27 cellular contexts compared by ENCODE assay signal in genomic region chr11:130644187-130644586, GRCh38.
DNase-seq lines count a peak whose midpoint lies in the region; ATAC-seq and TF ChIP-seq lines count a peak whose summit lies in the region.
"Had no signal": no experiment of that assay in that cellular context is flagged by ENCODE, and none has a peak within 500 bp of the region (broad histone marks: within the 10 kb centered on the region; RNA-seq: fewer than 3 reads in every experiment).

No MANE protein-coding gene starts in this region.

- WGBS in mesenchymal stem cell, result 44% methylated on average over 11 of the region's 11 CpGs

- H3K18ac ChIP-seq in mesenchymal stem cell (ENCODE audit: low read depth in 1 of 2, low read length in 2 of 2), result peak overlapping the region; percentile 4 to 5

- H3K27ac Mint-ChIP-seq in MCF 10A (ENCODE audit: low read depth, unreplicated experiment) (no peak overlapping the region), type B pancreatic cell (no peak overlapping the region)
- H3K27ac Mint-ChIP-seq: activated CD4-positive, alpha-beta T cell treated with anti-CD3 and anti-CD28 coated beads, Interleukin-2, amount 10 ng/mL, durations not matched to agents 7 days and 5 days; T-cell had no signal

- H3K23ac ChIP-seq in mesenchymal stem cell (ENCODE audit: low read length in 2 of 2), result no peak overlapping the region

- H3K4ac ChIP-seq in mesenchymal stem cell (ENCODE audit: low read depth in 1 of 2, low read length in 2 of 2), result no peak overlapping the region

- H2BK15ac ChIP-seq in mesenchymal stem cell (ENCODE audit: low read depth, poor library complexity, severe bottlenecking), result no peak overlapping the region

- TF ChIP-seq POLR2A in breast epithelium (IDR thresholded peaks at IDR 0.05), result no peak

- no peak overlapping the region for H2AK5ac ChIP-seq in mesenchymal stem cell (ENCODE audit: low read length, severe bottlenecking)

- H3K27ac ChIP-seq in breast epithelium (peak overlapping the region; percentile 32 to 46), foreskin keratinocyte (no peak overlapping the region), mesenchymal stem cell (ENCODE audit: low read length, poor library complexity, severe bottlenecking) (no peak overlapping the region), brain microvascular endothelial cell (no peak overlapping the region)
- H3K27ac ChIP-seq: cardiac muscle cell, epithelial cell of prostate, vagina had no signal

- peaks cover 0 to 4% of the 10 kb centered on the region in 2 donors for H3K4me1 ChIP-seq in breast epithelium
- peaks cover 10% of the 10 kb centered on the region for H3K4me1 ChIP-seq in foreskin keratinocyte
- H3K4me1 ChIP-seq in mesenchymal stem cell (ENCODE audit: control insufficient read depth, insufficient read depth, low read depth, low read length), result peaks cover 3% of the 10 kb centered on the region

- TF ChIP-seq CTCF in breast epithelium (IDR thresholded peaks at IDR 0.05) (no peak), MCF 10A (IDR thresholded peaks at IDR 0.05; ENCODE audit: unreplicated experiment) (no peak), foreskin keratinocyte (conservative IDR thresholded peaks at IDR 0.05) (no peak), type B pancreatic cell (conservative IDR thresholded peaks at IDR 0.05) (no peak), brain microvascular endothelial cell (IDR thresholded peaks at IDR 0.05; ENCODE audit: low read depth, low read length, missing control alignments) (no peak)

- no peak overlapping the region for H2BK5ac ChIP-seq in mesenchymal stem cell (ENCODE audit: low read depth, low read length, poor library complexity, severe bottlenecking)

- H3K4me3 Mint-ChIP-seq in MCF 10A (ENCODE audit: unreplicated experiment) (no peak overlapping the region), type B pancreatic cell (no peak overlapping the region)
- H3K4me3 Mint-ChIP-seq: activated CD4-positive, alpha-beta T cell treated with anti-CD3 and anti-CD28 coated beads, Interleukin-2, amount 10 ng/mL, durations not matched to agents 7 days and 5 days; T-cell had no signal

- no peak overlapping the region for H3K4me2 ChIP-seq in mesenchymal stem cell (ENCODE audit: low read length, poor library complexity, severe bottlenecking)

- BruUV-seq in MCF 10A (replicated peaks; lab: Mats Ljungman, UMichigan), result no TSS peak

- H3K36me3 ChIP-seq in breast epithelium, result no peaks in the 10 kb centered on the region
- H3K36me3 ChIP-seq in mesenchymal stem cell (ENCODE audit: control insufficient read depth in 1 of 2, insufficient read depth in 2 of 2, low read depth in 1 of 2, low read length in 2 of 2), result no peaks in the 10 kb centered on the region
- H3K36me3 ChIP-seq in brain microvascular endothelial cell (replicated peaks), result no peaks in the 10 kb centered on the region
- H3K36me3 ChIP-seq: cardiac muscle cell, gastroesophageal sphincter, vagina had no signal

- H3K79me1 ChIP-seq in mesenchymal stem cell (replicated peaks; ENCODE audit: low read length, poor library complexity, severe bottlenecking), result no peaks in the 10 kb centered on the region

- no peak overlapping the region for H4K8ac ChIP-seq in mesenchymal stem cell (ENCODE audit: low read length)

- no peaks in the 10 kb centered on the region for H3K9me3 Mint-ChIP-seq in MCF 10A (ENCODE audit: unreplicated experiment)
- no peaks in the 10 kb centered on the region for H3K9me3 Mint-ChIP-seq in type B pancreatic cell
- H3K9me3 Mint-ChIP-seq: activated CD4-positive, alpha-beta T cell treated with anti-CD3 and anti-CD28 coated beads, Interleukin-2, amount 10 ng/mL, durations not matched to agents 7 days and 5 days; T-cell had no signal

- H3K36me3 Mint-ChIP-seq in MCF 10A (ENCODE audit: insufficient read depth, unreplicated experiment) (no peaks in the 10 kb centered on the region), type B pancreatic cell (no peaks in the 10 kb centered on the region)
- H3K36me3 Mint-ChIP-seq: T-cell had no signal

- in situ Hi-C loops in brain microvascular endothelial cell (cut with HindIII; ENCODE audit: low pct_ligation_motif_present, low sequenced_read_pairs), result no loop called here

- POLR2A ChIA-PET in MCF 10A (lab: Yijun Ruan, JAX), result no interaction called here

- peak; percentile 68 for ATAC-seq in foreskin keratinocyte
- no peak for ATAC-seq in GM21367 (IDR thresholded peaks at IDR 0.05; ENCODE audit: unreplicated experiment)
- ATAC-seq: gastroesophageal sphincter, left ventricle myocardium superior, T-cell had no signal

- H2BK12ac ChIP-seq in mesenchymal stem cell (ENCODE audit: low read length in 2 of 2), result no peak overlapping the region

- H4K91ac ChIP-seq in mesenchymal stem cell (ENCODE audit: low read length), result no peak overlapping the region

- no peak overlapping the region for H3K4me3 ChIP-seq in breast epithelium
- peak overlapping the region in 1 of 2 experiments; percentile 5 for H3K4me3 ChIP-seq in mesenchymal stem cell (ENCODE audit: insufficient read depth in 1 of 2, low read depth in 1 of 2, low read length in 2 of 2)
- H3K4me3 ChIP-seq in brain microvascular endothelial cell (ENCODE audit: low read depth, low read length), result no peak overlapping the region
- H3K4me3 ChIP-seq: cardiac muscle cell, gastroesophageal sphincter, vagina had no signal

- DNase-seq in breast epithelium (ENCODE audit: low spot score in 2 of 2) (no peak), MCF 10A (ENCODE audit: unreplicated experiment) (no peak), foreskin keratinocyte (peak in 1 of 2 donors; percentile 45), mesenchymal stem cell (no peak), type B pancreatic cell (ENCODE audit: extremely low spot score, unreplicated experiment) (peak; percentile 50), brain microvascular endothelial cell (no peak)
- DNase-seq in activated T-cell treated with anti-CD3 and anti-CD28 coated beads, Interleukin-2, amount 50 U/mL, for 48 hours, result no peak
- DNase-seq: 8988T; activated CD4-positive, alpha-beta T cell treated with anti-CD3 and anti-CD28 coated beads, Interleukin-2, amount 10 ng/mL, durations not matched to agents 7 days and 5 days; activated CD8-positive, alpha-beta memory T cell treated with anti-CD3 and anti-CD28 coated beads, Interleukin-2, amount 50 U/mL, for 48 hours; activated effector memory CD4-positive, alpha-beta T cell treated with anti-CD3 and anti-CD28 coated beads, Interleukin-2, amount 50 U/mL, for 16 hours; COR-L47; dermis blood vessel endothelial cell; left ventricle myocardium superior; MM.1S; NCI-H1694; NCI-H2171 treated with DMSO at 0.1 percent for 48 hours; NCI-H69; nucleus accumbens; Right ventricle myocardium superior; substantia nigra; T-cell had no signal

- no peak overlapping the region for H2AFZ ChIP-seq in mesenchymal stem cell (ENCODE audit: low read depth, low read length)

- intact Hi-C loops in breast epithelium (cut with DNase I; ENCODE audit: low total_unique reads) (no loop called here), MCF 10A (cut with micrococcal nuclease) (no loop called here)

- H3K27me3 ChIP-seq in breast epithelium, result no peaks in the 10 kb centered on the region
- H3K27me3 ChIP-seq in foreskin keratinocyte, result no peaks in the 10 kb centered on the region
- H3K27me3 ChIP-seq in mesenchymal stem cell (ENCODE audit: control insufficient read depth in 1 of 2, insufficient read depth in 1 of 2, low read length in 2 of 2), result no peaks in the 10 kb centered on the region
- H3K27me3 ChIP-seq in brain microvascular endothelial cell (replicated peaks), result no peaks in the 10 kb centered on the region
- H3K27me3 ChIP-seq: cardiac muscle cell, gastroesophageal sphincter, vagina had no signal

- H3K4me1 Mint-ChIP-seq in MCF 10A (ENCODE audit: insufficient read depth, unreplicated experiment), result peaks cover 8% of the 10 kb centered on the region
- H3K4me1 Mint-ChIP-seq in type B pancreatic cell (ENCODE audit: unreplicated experiment), result peaks cover 9% of the 10 kb centered on the region
- H3K4me1 Mint-ChIP-seq: activated CD4-positive, alpha-beta T cell treated with anti-CD3 and anti-CD28 coated beads, Interleukin-2, amount 10 ng/mL, durations not matched to agents 7 days and 5 days; T-cell had no signal

- H3K9me3 ChIP-seq in breast epithelium, result no peaks in the 10 kb centered on the region
- H3K9me3 ChIP-seq in mesenchymal stem cell (ENCODE audit: control insufficient read depth, low read length), result no peaks in the 10 kb centered on the region
- H3K9me3 ChIP-seq: gastroesophageal sphincter, vagina had no signal

- H3K27me3 Mint-ChIP-seq in MCF 10A (ENCODE audit: insufficient read depth, unreplicated experiment) (no peaks in the 10 kb centered on the region), type B pancreatic cell (no peaks in the 10 kb centered on the region)
- H3K27me3 Mint-ChIP-seq: activated CD4-positive, alpha-beta T cell treated with anti-CD3 and anti-CD28 coated beads, Interleukin-2, amount 10 ng/mL, durations not matched to agents 7 days and 5 days had no signal

- CTCF ChIA-PET in MCF 10A (lab: Yijun Ruan, JAX), result interaction anchor here (0.9 kb wide), 1 partner anchor 31 kb away, joined by 5 read pairs; no protein-coding TSS in a partner anchor

- H2BK120ac ChIP-seq in mesenchymal stem cell (ENCODE audit: low read depth, low read length), result no peak overlapping the region

- H3K14ac ChIP-seq in mesenchymal stem cell (ENCODE audit: low read length in 2 of 2), result no peak overlapping the region

- peak overlapping the region; percentile 56 for H3K9ac ChIP-seq in mesenchymal stem cell (ENCODE audit: low read length)

Comparison
In these comparisons a context has a peak if more than half of its experiments do, and no peak if none do; other contexts are left out.
1. H3K27ac ChIP-seq: peak in breast epithelium (2 of 2); none in foreskin keratinocyte (single experiment), mesenchymal stem cell (single experiment) and brain microvascular endothelial cell (single experiment).